In genomic region chrX:141002568-141002967, GRCh38 we compare ENCODE assay signal across 7 cellular contexts. TPM values are rescaled to one million over a fixed set of nuclear protein-coding genes. Genes with fewer than 3 reads are reported as not detected.
"Had no signal": no experiment of that assay in that cellular context is flagged by ENCODE, and none has a peak within 500 bp of the region (broad histone marks: within the 10 kb centered on the region; RNA-seq: fewer than 3 reads in every experiment).

TSS of gene SPANXB1 (plus strand) at chrX:141002594. CDS start at chrX:141002694, 100 bp downstream.

RNA-seq across cellular contexts. Expression of gene SPANXB1, which starts in this region (rescaled TPM):
- total RNA-seq: activated B cell treated with CpG ODN at 0.5 μM for 24 hours; activated CD4-positive, alpha-beta memory T cell treated with anti-CD3 and anti-CD28 coated beads for 36 hours; activated T-cell treated with anti-CD3 and anti-CD28 coated beads, Interleukin-2, amount 50 U/mL, for 4 hours; activated T-helper 1 cell treated with anti-CD3 and anti-CD28 coated beads, Interleukin-12 subunit alpha, Interleukin-12 subunit beta, Interleukin-2, Interleukin-4 antibody, amounts not matched to agents 30 ng/mL and 10 ng/mL and 1 ng/mL, durations not matched to agents 14 hours and 24 hours and 36 hours; cardiac muscle cell; Right ventricle myocardium inferior; SK-MEL-5 had no signal
- polyA plus RNA-seq: cardiac muscle cell had no signal
